8 cellular contexts compared by ENCODE assay signal in the genomic region with DNA sequence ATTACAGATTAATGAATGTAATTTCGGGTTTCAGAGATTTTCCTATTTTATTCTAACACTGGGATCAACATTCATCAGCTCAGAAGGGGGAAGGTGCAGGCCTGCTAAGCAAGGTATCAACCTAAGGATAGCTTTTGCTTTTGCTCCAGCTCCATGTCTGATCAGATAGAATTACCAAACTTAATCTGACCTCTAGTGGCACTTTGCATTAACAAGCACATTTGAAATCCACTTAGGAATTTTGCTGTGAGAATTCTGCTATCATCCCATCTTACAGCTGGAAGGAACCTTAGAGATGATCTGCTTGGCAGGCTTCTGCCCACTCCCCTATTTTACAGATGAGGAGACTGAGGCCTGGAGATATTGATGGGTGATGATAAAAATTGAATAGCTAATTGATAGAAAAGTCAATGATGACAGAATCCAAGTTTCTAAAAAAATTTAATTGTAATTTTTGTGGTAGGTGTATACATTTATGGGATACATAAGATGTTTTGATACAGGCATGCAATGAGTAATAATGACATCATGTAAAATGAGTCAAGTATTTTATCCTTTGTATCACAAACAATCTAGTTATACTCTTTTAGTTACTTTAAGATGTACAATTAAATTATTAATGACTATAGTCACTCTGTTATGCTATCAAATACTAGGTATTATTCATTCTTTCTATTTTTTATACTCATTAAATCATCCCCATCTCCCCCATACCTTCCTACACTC.
DNase-seq lines count a peak whose midpoint lies in the region; ATAC-seq, FAIRE-seq and TF ChIP-seq lines count a peak whose summit lies in the region.

No MANE protein-coding gene starts in this region.

- peak; percentile 20 for DNase-seq in activated CD4-positive, alpha-beta T cell treated with anti-CD3 and anti-CD28 coated beads, Interleukin-2, amount 10 ng/mL, durations not matched to agents 7 days and 5 days
- no peak for DNase-seq in activated CD4-positive, alpha-beta T cell treated with anti-CD3 and anti-CD28 coated beads for 48 hours
- DNase-seq in NCI-H524 treated with DMSO at 0.1 percent for 48 hours (lab: John Stamatoyannopoulos, UW) (peak; percentile 11), brain microvascular endothelial cell (peak; percentile 51), kidney (no peak), testis (no peak)

- TF ChIP-seq POLR2A in testis (IDR thresholded peaks at IDR 0.05) (no peak), GM18505 (IDR thresholded peaks at IDR 0.05; ENCODE audit: borderline replicate concordance, extremely low read depth, insufficient read depth, insufficient read length) (no peak)

- in situ Hi-C loops in brain microvascular endothelial cell (cut with HindIII; ENCODE audit: low pct_ligation_motif_present, low sequenced_read_pairs): loop anchor here (25.0 kb wide), 1 partner anchor 312 kb away; no protein-coding TSS in a partner anchor

- H3K4me1 ChIP-seq in kidney (ENCODE audit: control insufficient read depth in 1 of 2, insufficient read depth in 1 of 2, low read depth in 1 of 2, low read length in 2 of 2) (no peaks in the 10 kb centered on the region), testis (peaks cover 4% of the 10 kb centered on the region)

- 58% methylated on average over 1 of the region's 1 CpG for WGBS in testis, 2 donors

- ATAC-seq in HG03045 (IDR thresholded peaks at IDR 0.05; ENCODE audit: unreplicated experiment) (peak; percentile 53), GM18505 (IDR thresholded peaks at IDR 0.05; ENCODE audit: unreplicated experiment) (no peak)

- H3K9me3 ChIP-seq in kidney (ENCODE audit: control insufficient read depth in 1 of 2, low read length in 2 of 2) (no peaks in the 10 kb centered on the region), testis (no peaks in the 10 kb centered on the region)

- TF ChIP-seq CTCF in brain microvascular endothelial cell (IDR thresholded peaks at IDR 0.05; ENCODE audit: low read depth, low read length, missing control alignments) (peak; percentile 59), kidney (IDR thresholded peaks at IDR 0.05; ENCODE audit: borderline replicate concordance, extremely low read depth, insufficient read depth) (peak; percentile 84), testis (IDR thresholded peaks at IDR 0.05) (peak in 2 of 3 experiments; percentile 50 to 51)

- H3K27ac ChIP-seq in brain microvascular endothelial cell (no peak overlapping the region), kidney (ENCODE audit: low read depth in 2 of 2, low read length in 2 of 2) (no peak overlapping the region), testis (no peak overlapping the region)

- H3K9ac ChIP-seq in kidney (ENCODE audit: low read length in 2 of 2): no peak overlapping the region

- H3K27me3 Mint-ChIP-seq in activated CD4-positive, alpha-beta T cell treated with anti-CD3 and anti-CD28 coated beads, Interleukin-2, amount 10 ng/mL, durations not matched to agents 7 days and 5 days: peaks cover 12% of the 10 kb centered on the region

- no peak overlapping the region for H3K4me3 Mint-ChIP-seq in activated CD4-positive, alpha-beta T cell treated with anti-CD3 and anti-CD28 coated beads, Interleukin-2, amount 10 ng/mL, durations not matched to agents 7 days and 5 days

- H3K4me3 ChIP-seq in brain microvascular endothelial cell (ENCODE audit: low read depth, low read length) (no peak overlapping the region), kidney (ENCODE audit: low read length in 2 of 2) (no peak overlapping the region), testis (no peak overlapping the region)

- H3K36me3 ChIP-seq in brain microvascular endothelial cell (replicated peaks): no peaks in the 10 kb centered on the region
- no peaks in the 10 kb centered on the region for H3K36me3 ChIP-seq in kidney (ENCODE audit: control insufficient read depth in 1 of 2, insufficient read depth in 2 of 2, low read length in 2 of 2)
- H3K36me3 ChIP-seq in testis (ENCODE audit: low read depth, missing control alignments): no peaks in the 10 kb centered on the region

- H3K9me3 Mint-ChIP-seq in activated CD4-positive, alpha-beta T cell treated with anti-CD3 and anti-CD28 coated beads, Interleukin-2, amount 10 ng/mL, durations not matched to agents 7 days and 5 days: no peaks in the 10 kb centered on the region

- H3K36me3 Mint-ChIP-seq in activated CD4-positive, alpha-beta T cell treated with anti-CD3 and anti-CD28 coated beads, Interleukin-2, amount 10 ng/mL, durations not matched to agents 7 days and 5 days (ENCODE audit: low read depth): no peaks in the 10 kb centered on the region

- H3K27me3 ChIP-seq in brain microvascular endothelial cell (replicated peaks) (no peaks in the 10 kb centered on the region), testis (no peaks in the 10 kb centered on the region)

- POLR2A ChIA-PET in activated CD4-positive, alpha-beta T cell treated with anti-CD3 and anti-CD28 coated beads, Interleukin-2, amount 10 ng/mL, durations not matched to agents 7 days and 5 days (lab: Charles Lee): interaction anchor here (0.6 kb wide), 1 partner anchor 516 kb away, joined by 7 read pairs; no protein-coding TSS in a partner anchor

- no peak overlapping the region for H3K27ac Mint-ChIP-seq in activated CD4-positive, alpha-beta T cell treated with anti-CD3 and anti-CD28 coated beads, Interleukin-2, amount 10 ng/mL, durations not matched to agents 7 days and 5 days

- peaks cover 32% of the 10 kb centered on the region for H3K4me1 Mint-ChIP-seq in activated CD4-positive, alpha-beta T cell treated with anti-CD3 and anti-CD28 coated beads, Interleukin-2, amount 10 ng/mL, durations not matched to agents 7 days and 5 days

- intact Hi-C loops in kidney (cut with DNase I) (no loop called here), testis (cut with DNase I; ENCODE audit: low total_unique reads) (loop anchor here (10.0 kb wide), 2 partner anchors 411 to 521 kb away; no protein-coding TSS in a partner anchor)

- CTCF ChIA-PET in activated CD4-positive, alpha-beta T cell treated with anti-CD3 and anti-CD28 coated beads, Interleukin-2, amount 10 ng/mL, durations not matched to agents 7 days and 5 days (lab: Charles Lee): interaction anchor here (0.6 to 2.3 kb wide), 17 partner anchors 289 to 547 kb away, joined by 3 to 11 read pairs (median 4); a partner anchor contains a TSS

- peak; percentile 72 for FAIRE-seq in kidney (lab: Jason Lieb, UNC)

Comparison
In these comparisons a context has a peak if more than half of its experiments do, and no peak if none do; other contexts are left out.
1. DNase-seq: peak in activated CD4-positive, alpha-beta T cell treated with anti-CD3 and anti-CD28 coated beads, Interleukin-2, amount 10 ng/mL, durations not matched to agents 7 days and 5 days (single experiment), NCI-H524 treated with DMSO at 0.1 percent for 48 hours (single experiment) and brain microvascular endothelial cell (single experiment); none in activated CD4-positive, alpha-beta T cell treated with anti-CD3 and anti-CD28 coated beads for 48 hours (single experiment), kidney (single experiment) and testis (single experiment).
2. Peak in every context shown above with its lines, with median percentiles within 50 percentile points of each other: CTCF ChIP-seq.